ENCODE assay signal across 8 cellular contexts in the genomic region with DNA sequence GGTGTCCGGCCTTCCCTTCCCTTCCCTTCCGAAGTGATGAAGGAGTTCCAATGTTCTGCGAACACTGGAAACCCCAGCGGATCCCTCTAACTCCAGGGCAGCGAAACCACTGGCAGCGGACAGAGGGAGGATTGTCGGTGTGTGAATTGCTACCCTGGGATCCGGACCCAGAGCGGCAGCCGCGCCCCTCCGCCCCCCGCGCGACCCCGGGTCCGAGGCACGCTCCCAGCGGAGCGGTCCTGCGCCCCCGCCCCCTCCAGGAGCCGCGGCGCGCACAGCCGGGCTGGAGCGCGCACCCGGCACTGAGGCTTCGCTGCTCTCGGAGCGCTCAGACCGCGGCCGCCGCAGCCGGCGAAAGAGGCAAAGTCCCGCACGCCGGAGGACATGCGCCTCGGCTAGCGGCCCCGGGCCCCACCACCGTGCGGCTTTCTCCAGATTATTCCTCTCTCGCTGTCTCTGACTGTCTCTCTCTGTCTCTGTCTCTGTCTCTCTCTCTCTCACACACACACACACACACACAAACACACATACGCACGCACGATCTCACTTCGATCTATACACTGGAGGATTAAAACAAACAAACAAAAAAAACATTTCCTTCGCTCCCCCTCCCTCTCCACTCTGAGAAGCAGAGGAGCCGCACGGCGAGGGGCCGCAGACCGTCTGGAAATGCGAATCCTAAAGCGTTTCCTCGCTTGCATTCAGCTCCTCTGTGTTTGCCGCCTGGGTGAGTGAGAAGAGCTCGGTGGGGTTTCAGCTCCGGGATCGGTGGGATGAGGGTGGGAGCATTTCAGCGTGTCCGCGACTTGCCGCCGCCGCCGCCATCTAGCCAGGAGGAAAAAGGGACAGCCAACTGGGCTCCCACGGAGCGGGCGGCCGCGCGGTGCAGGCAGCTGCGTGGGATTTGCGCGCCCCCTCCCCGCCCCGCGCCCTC. TPM values are rescaled to one million over a fixed set of nuclear protein-coding genes. Genes with fewer than 3 reads are reported as not detected.
DNase-seq lines count a peak whose midpoint lies in the region; ATAC-seq and TF ChIP-seq lines count a peak whose summit lies in the region.

A gene (plus strand): TSS at position 331 of the 934 bp plus-strand sequence. CDS start 339 bp downstream, at position 670.

- no peak for DNase-seq in activated CD4-positive, alpha-beta T cell treated with anti-CD3 and anti-CD28 coated beads, Interleukin-2, amount 10 ng/mL, durations not matched to agents 24 days and 14 days
- DNase-seq in activated CD4-positive, alpha-beta T cell treated with anti-CD3 and anti-CD28 coated beads, Interleukin-2, amount 50 U/mL, for 48 hours = no peak
- DNase-seq in NCI-H748 treated with DMSO at 0.1 percent for 48 hours (lab: John Stamatoyannopoulos, UW) (peak; percentile 30), endothelial cell (ENCODE audit: low spot score) (peak; percentile 71), memory B cell (ENCODE audit: low spot score in 2 of 2) (no peak), tibial artery (no peak)

- H3K4me1 Mint-ChIP-seq in activated CD4-positive, alpha-beta T cell treated with anti-CD3 and anti-CD28 coated beads, Interleukin-2, amount 10 ng/mL, durations not matched to agents 24 days and 14 days = peaks cover 3% of the 10 kb centered on the region
- H3K4me1 Mint-ChIP-seq in endothelial cell (ENCODE audit: unreplicated experiment) (peaks cover 8% of the 10 kb centered on the region), memory B cell (peaks cover 7% of the 10 kb centered on the region)

- peak within 1 kb of the TSS; percentile 76 for H3K4me3 Mint-ChIP-seq in activated CD4-positive, alpha-beta T cell treated with anti-CD3 and anti-CD28 coated beads, Interleukin-2, amount 10 ng/mL, durations not matched to agents 24 days and 14 days
- H3K4me3 Mint-ChIP-seq in endothelial cell (ENCODE audit: unreplicated experiment) (peak within 1 kb of the TSS; percentile 99), memory B cell (peak within 1 kb of the TSS; percentile 33)

- peaks cover 0 to 7% of the 10 kb centered on the region in 2 donors for H3K27me3 ChIP-seq in tibial artery

- H3K27me3 Mint-ChIP-seq in activated CD4-positive, alpha-beta T cell treated with anti-CD3 and anti-CD28 coated beads, Interleukin-2, amount 10 ng/mL, durations not matched to agents 24 days and 14 days = peaks cover 43% of the 10 kb centered on the region
- H3K27me3 Mint-ChIP-seq in endothelial cell (ENCODE audit: unreplicated experiment) = peaks cover 11% of the 10 kb centered on the region
- peaks cover 15% of the 10 kb centered on the region for H3K27me3 Mint-ChIP-seq in memory B cell

- H3K9me3 Mint-ChIP-seq in activated CD4-positive, alpha-beta T cell treated with anti-CD3 and anti-CD28 coated beads, Interleukin-2, amount 10 ng/mL, durations not matched to agents 24 days and 14 days = no peaks in the 10 kb centered on the region
- H3K9me3 Mint-ChIP-seq in endothelial cell (ENCODE audit: unreplicated experiment) = no peaks in the 10 kb centered on the region
- peaks cover 2% of the 10 kb centered on the region for H3K9me3 Mint-ChIP-seq in memory B cell

- H3K4me1 ChIP-seq in tibial artery = peaks cover 0 to 17% (median 8%) of the 10 kb centered on the region in 4 donors

- peak within 1 kb of the TSS; percentile 52 to 64 for H3K4me3 ChIP-seq in tibial artery

- ATAC-seq in memory B cell (ENCODE audit: low read depth) = no peak
- ATAC-seq in GM21423 (IDR thresholded peaks at IDR 0.05; ENCODE audit: unreplicated experiment) = no peak
- ATAC-seq in GM21381 (IDR thresholded peaks at IDR 0.05; ENCODE audit: unreplicated experiment) = no peak

- H3K9me3 ChIP-seq in tibial artery = no peaks in the 10 kb centered on the region

- intact Hi-C loops in activated CD4-positive, alpha-beta T cell treated with anti-CD3 and anti-CD28 coated beads, Interleukin-2, amount 10 ng/mL, durations not matched to agents 24 days and 14 days (cut with micrococcal nuclease) = no loop called here
- intact Hi-C loops in tibial artery (cut with DNase I; ENCODE audit: low total_unique reads) = no loop called here

- H3K27ac ChIP-seq in tibial artery = no peak within 1 kb of the TSS

- TF ChIP-seq CTCF in endothelial cell (IDR thresholded peaks at IDR 0.05; ENCODE audit: unreplicated experiment) = no peak
- TF ChIP-seq CTCF in tibial artery (IDR thresholded peaks at IDR 0.05) = no peak

- no peaks in the 10 kb centered on the region for H3K36me3 Mint-ChIP-seq in activated CD4-positive, alpha-beta T cell treated with anti-CD3 and anti-CD28 coated beads, Interleukin-2, amount 10 ng/mL, durations not matched to agents 24 days and 14 days (ENCODE audit: low read depth)
- H3K36me3 Mint-ChIP-seq in endothelial cell (ENCODE audit: low read depth, unreplicated experiment) (peaks cover 4% of the 10 kb centered on the region), memory B cell (no peaks in the 10 kb centered on the region)

- no peaks in the 10 kb centered on the region for H3K36me3 ChIP-seq in tibial artery

- H3K27ac Mint-ChIP-seq in activated CD4-positive, alpha-beta T cell treated with anti-CD3 and anti-CD28 coated beads, Interleukin-2, amount 10 ng/mL, durations not matched to agents 24 days and 14 days = no peak within 1 kb of the TSS
- H3K27ac Mint-ChIP-seq in endothelial cell (ENCODE audit: unreplicated experiment) = peak within 1 kb of the TSS; percentile 62
- no peak within 1 kb of the TSS for H3K27ac Mint-ChIP-seq in memory B cell

RNA-seq across cellular contexts. Expression of the gene that starts here (rescaled TPM):
- not detected in 2 replicates for total RNA-seq in activated CD4-positive, alpha-beta T cell treated with anti-CD3 and anti-CD28 coated beads, Interleukin-2, amount 10 ng/mL, durations not matched to agents 24 days and 14 days
- total RNA-seq in endothelial cell (ENCODE audit: unreplicated experiment) = 2.5 TPM

Comparison
In these comparisons a context has a peak if more than half of its experiments do, and no peak if none do; other contexts are left out.
1. DNase-seq: peak in NCI-H748 treated with DMSO at 0.1 percent for 48 hours (single experiment) and endothelial cell (single experiment); none in activated CD4-positive, alpha-beta T cell treated with anti-CD3 and anti-CD28 coated beads, Interleukin-2, amount 10 ng/mL, durations not matched to agents 24 days and 14 days (single experiment), activated CD4-positive, alpha-beta T cell treated with anti-CD3 and anti-CD28 coated beads, Interleukin-2, amount 50 U/mL, for 48 hours (0 of 2), memory B cell (0 of 2) and tibial artery (0 of 2).
2. H3K4me3 Mint-ChIP-seq: peak in every context shown above with its lines; median percentile 99 in endothelial cell; 76 in activated CD4-positive, alpha-beta T cell treated with anti-CD3 and anti-CD28 coated beads, Interleukin-2, amount 10 ng/mL, durations not matched to agents 24 days and 14 days; 33 in memory B cell.